ENCODE assay signal across 15 cellular contexts in genomic region chr15:62709261-62709660, GRCh38.
DNase-seq lines count a peak whose midpoint lies in the region; ATAC-seq, FAIRE-seq and TF ChIP-seq lines count a peak whose summit lies in the region.
"Had no signal": no experiment of that assay in that cellular context is flagged by ENCODE, and none has a peak within 500 bp of the region (broad histone marks: within the 10 kb centered on the region; RNA-seq: fewer than 3 reads in every experiment).

No MANE protein-coding gene starts in this region.

- FAIRE-seq in GM19239 (lab: Jason Lieb, UNC), result no peak
- FAIRE-seq: GM12878, H1 had no signal

- H3K9me3 ChIP-seq in NT2/D1 (ENCODE audit: insufficient read depth, low read length) (no peaks in the 10 kb centered on the region), neural progenitor cell (ENCODE audit: low read depth) (no peaks in the 10 kb centered on the region)
- H3K9me3 ChIP-seq: BLaER1 treated with 17β-estradiol and CSF1 and Interleukin-3, amounts not matched to agents 10 nM and 100 nM; HAP-1 had no signal

- no peaks in the 10 kb centered on the region for H3K9me2 ChIP-seq in GM23338 (ENCODE audit: insufficient read depth)

- H3K27me3 Mint-ChIP-seq in GM23338 (ENCODE audit: insufficient read depth, low read depth, poor library complexity) (peaks cover 3% of the 10 kb centered on the region), neural progenitor cell (ENCODE audit: insufficient read depth, low read depth) (no peaks in the 10 kb centered on the region)

- peaks cover 11% of the 10 kb centered on the region for H3K4me1 Mint-ChIP-seq in GM23338
- H3K4me1 Mint-ChIP-seq in neural progenitor cell, result peaks cover 7% of the 10 kb centered on the region
- H3K4me1 Mint-ChIP-seq: B cell had no signal

- H3K27ac Mint-ChIP-seq in GM23338, result no peak overlapping the region
- no peak overlapping the region for H3K27ac Mint-ChIP-seq in neural progenitor cell
- H3K27ac Mint-ChIP-seq: B cell; CD8-positive, alpha-beta T cell had no signal

- ATAC-seq in GM23338, result peak; percentile 86
- ATAC-seq in GM18520 (IDR thresholded peaks at IDR 0.05; ENCODE audit: unreplicated experiment), result no peak
- ATAC-seq: CD8-positive, alpha-beta T cell; GM12878 had no signal

- H3K9ac ChIP-seq in NT2/D1 (ENCODE audit: insufficient read length, low read depth), result no peak overlapping the region
- H3K9ac ChIP-seq in neural progenitor cell, result no peak overlapping the region
- H3K9ac ChIP-seq: BLaER1 treated with 17β-estradiol and CSF1 and Interleukin-3, amounts not matched to agents 10 nM and 100 nM had no signal

- H3K27me3 ChIP-seq in GM23338 (ENCODE audit: insufficient read depth) (no peaks in the 10 kb centered on the region), NT2/D1 (ENCODE audit: insufficient read depth, insufficient read length) (no peaks in the 10 kb centered on the region), neural progenitor cell (no peaks in the 10 kb centered on the region)
- H3K27me3 ChIP-seq: BLaER1 treated with 17β-estradiol and CSF1 and Interleukin-3, amounts not matched to agents 10 nM and 100 nM had no signal

- TF ChIP-seq CTCF in GM23338 (conservative IDR thresholded peaks at IDR 0.05; ENCODE audit: low read depth in 2 of 2) (no peak), neural progenitor cell (IDR thresholded peaks at IDR 0.05) (no peak)

- no peaks in the 10 kb centered on the region for H3K9me3 Mint-ChIP-seq in GM23338
- H3K9me3 Mint-ChIP-seq in neural progenitor cell, result no peaks in the 10 kb centered on the region
- H3K9me3 Mint-ChIP-seq: CD8-positive, alpha-beta T cell had no signal

- H3K79me2 ChIP-seq in GM23338 (replicated peaks; ENCODE audit: insufficient read depth) (no peaks in the 10 kb centered on the region), neural progenitor cell (ENCODE audit: low read depth) (no peaks in the 10 kb centered on the region)

- H3K4me2 ChIP-seq in GM23338, result no peak overlapping the region
- H3K4me2 ChIP-seq in neural progenitor cell, result no peak overlapping the region
- H3K4me2 ChIP-seq: BLaER1 treated with 17β-estradiol and CSF1 and Interleukin-3, amounts not matched to agents 10 nM and 100 nM had no signal

- H3K4me3 ChIP-seq in GM23338, result no peak overlapping the region
- H3K4me3 ChIP-seq in NT2/D1 (ENCODE audit: insufficient read length, low read depth), result no peak overlapping the region
- H3K4me3 ChIP-seq in neural progenitor cell, result no peak overlapping the region
- H3K4me3 ChIP-seq: BLaER1 treated with 17β-estradiol and CSF1 and Interleukin-3, amounts not matched to agents 10 nM and 100 nM; GM12878; HAP-1 had no signal

- H3K27ac ChIP-seq in GM23338 (ENCODE audit: low read depth) (no peak overlapping the region), neural progenitor cell (no peak overlapping the region)
- H3K27ac ChIP-seq: BLaER1 treated with 17β-estradiol and CSF1 and Interleukin-3, amounts not matched to agents 10 nM and 100 nM had no signal

- H3K4me1 ChIP-seq in GM23338 (ENCODE audit: insufficient read depth), result no peaks in the 10 kb centered on the region
- peaks cover 8% of the 10 kb centered on the region for H3K4me1 ChIP-seq in NT2/D1 (ENCODE audit: insufficient read depth, insufficient read length)
- peaks cover 5% of the 10 kb centered on the region for H3K4me1 ChIP-seq in neural progenitor cell
- H3K4me1 ChIP-seq: BLaER1 treated with 17β-estradiol and CSF1 and Interleukin-3, amounts not matched to agents 10 nM and 100 nM had no signal

- H3K4me3 Mint-ChIP-seq in GM23338 (no peak overlapping the region), neural progenitor cell (no peak overlapping the region)
- H3K4me3 Mint-ChIP-seq: B cell; CD8-positive, alpha-beta T cell had no signal

- H4K20me1 ChIP-seq in GM23338 (replicated peaks; ENCODE audit: insufficient read depth), result no peaks in the 10 kb centered on the region
- no peaks in the 10 kb centered on the region for H4K20me1 ChIP-seq in neural progenitor cell (ENCODE audit: low read depth)
- H4K20me1 ChIP-seq: BLaER1 treated with 17β-estradiol and CSF1 and Interleukin-3, amounts not matched to agents 10 nM and 100 nM had no signal

- no peaks in the 10 kb centered on the region; the same call in 2 of the 3 replicates for H3K36me3 Mint-ChIP-seq in GM23338 (ENCODE audit: low read depth)
- peaks cover 6% of the 10 kb centered on the region for H3K36me3 Mint-ChIP-seq in neural progenitor cell
- H3K36me3 Mint-ChIP-seq: CD8-positive, alpha-beta T cell had no signal

- H3F3A ChIP-seq in GM23338 (replicated peaks; ENCODE audit: low read depth) (no peaks in the 10 kb centered on the region), neural progenitor cell (ENCODE audit: low read depth) (no peaks in the 10 kb centered on the region)

- H3K36me3 ChIP-seq in GM23338 (ENCODE audit: insufficient read depth), result 0 out of 2 replicates have a peak, but pooled peaks cover 1% of the 10 kb centered on the region
- peaks cover 18% of the 10 kb centered on the region for H3K36me3 ChIP-seq in NT2/D1 (ENCODE audit: insufficient read depth, insufficient read length, low read length)
- H3K36me3 ChIP-seq in neural progenitor cell, result no peaks in the 10 kb centered on the region
- H3K36me3 ChIP-seq: HAP-1 had no signal

- DNase-seq in GM23338 (ENCODE audit: low spot score) (peak; percentile 43), NT2/D1 (ENCODE audit: low read depth, low spot score) (peak; percentile 36), iPS DF 19.7 (ENCODE audit: low read depth, low spot score) (peak; percentile 2), neural progenitor cell (ENCODE audit: low spot score) (peak; percentile 18), GM19239 (ENCODE audit: insufficient read length, low spot score) (no peak), pons (ENCODE audit: low spot score) (no peak)
- DNase-seq: Calu3; CD8-positive, alpha-beta T cell; DMS79 treated with DMSO at 0.1 percent for 48 hours had no signal

- H2AFZ ChIP-seq in GM23338 (no peak overlapping the region), neural progenitor cell (replicated peaks) (no peak overlapping the region)

TF ChIP-seq in GM23338, 12 proteins besides CTCF, POLR2A, EP300 and RAD21 (continues in another document):
- TF ChIP-seq NANOG (IDR thresholded peaks at IDR 0.05; ENCODE audit: borderline replicate concordance) (no peak), EZH2 (IDR thresholded peaks at IDR 0.05; ENCODE audit: low read depth, unreplicated experiment) (no peak), ZNF114 (CRISPR knock-in tag; IDR thresholded peaks at IDR 0.05) (no peak), ZNF331 (CRISPR knock-in tag; IDR thresholded peaks at IDR 0.05; ENCODE audit: low read depth) (no peak), JUNB (IDR thresholded peaks at IDR 0.05; ENCODE audit: unreplicated experiment) (no peak), EZH2phosphoT487 (IDR thresholded peaks at IDR 0.05; ENCODE audit: unreplicated experiment) (no peak), ZNF462 (CRISPR knock-in tag; IDR thresholded peaks at IDR 0.05) (no peak)

Comparison
In these comparisons a context has a peak if more than half of its experiments do, and no peak if none do; other contexts are left out.
1. DNase-seq: peak in GM23338 (single experiment), NT2/D1 (single experiment), iPS DF 19.7 (single experiment) and neural progenitor cell (single experiment); none in GM19239 (single experiment) and pons (single experiment).